15 cellular contexts compared by ENCODE assay signal in genomic region chr2:109211324-109211723, GRCh38.
DNase-seq lines count a peak whose midpoint lies in the region; ATAC-seq lines count a peak whose summit lies in the region.
"Had no signal": no experiment of that assay in that cellular context is flagged by ENCODE, and none has a peak within 500 bp of the region (broad histone marks: within the 10 kb centered on the region; RNA-seq: fewer than 3 reads in every experiment).

No MANE protein-coding gene starts in this region.

- no peaks in the 10 kb centered on the region for H3K79me2 ChIP-seq in mesendoderm (ENCODE audit: control insufficient read depth, insufficient read depth, low read length)

- H2BK120ac ChIP-seq in mesendoderm (ENCODE audit: low read depth, low read length) = no peak overlapping the region

- H4K8ac ChIP-seq in mesendoderm (ENCODE audit: low read depth, low read length) = no peak overlapping the region

- H3K9ac ChIP-seq in mesendoderm (ENCODE audit: low read length) = no peak overlapping the region

- no peak overlapping the region for H3K4ac ChIP-seq in mesendoderm (ENCODE audit: low read depth, low read length)

- DNase-seq in cardiac septum (ENCODE audit: low spot score) = peak; percentile 49
- DNase-seq in Right ventricle myocardium inferior (ENCODE audit: missing footprints) = no peak
- DNase-seq in RPMI8226 = peak; percentile 42
- DNase-seq in mesendoderm = peak; percentile 52
- no peak for DNase-seq in DMS53 (lab: John Stamatoyannopoulos, UW)
- DNase-seq: CD4-positive, CD25-positive, alpha-beta regulatory T cell; NCI-H1417 treated with DMSO at 0.1 percent for 48 hours; NCI-H1930; NCI-H774; PC-9; Right ventricle myocardium superior had no signal

- no peak for ATAC-seq in Right ventricle myocardium inferior
- no peak for ATAC-seq in HG02623 (IDR thresholded peaks at IDR 0.05; ENCODE audit: unreplicated experiment)
- ATAC-seq in HG02973 (IDR thresholded peaks at IDR 0.05; ENCODE audit: unreplicated experiment) = no peak

- no peak overlapping the region for H3K4me2 ChIP-seq in mesendoderm (ENCODE audit: low read length)

- no peak overlapping the region for H3K18ac ChIP-seq in mesendoderm (ENCODE audit: low read length)

- H2BK15ac ChIP-seq in mesendoderm (replicated peaks; ENCODE audit: low read depth) = no peak overlapping the region

- no peak overlapping the region for H3K4me3 ChIP-seq in mesendoderm (ENCODE audit: low read length)
- H3K4me3 ChIP-seq: PC-9, SK-N-MC had no signal

- intact Hi-C loops in cardiac septum (cut with DNase I) (no loop called here), Right ventricle myocardium inferior (cut with DNase I) (no loop called here)

- no peak overlapping the region for H4K5ac ChIP-seq in mesendoderm (ENCODE audit: low read length)

- no peak overlapping the region for H2BK5ac ChIP-seq in mesendoderm (ENCODE audit: low read length)

- no peaks in the 10 kb centered on the region for H3K36me3 ChIP-seq in mesendoderm (ENCODE audit: control insufficient read depth, insufficient read depth, low read length)

- WGBS in mesendoderm (ENCODE audit: extremely low coverage, insufficient coverage, low lambda C conversion rate) = no CpG with 5 or more reads among the region's 10 CpGs

- no peaks in the 10 kb centered on the region for H3K79me1 ChIP-seq in mesendoderm (ENCODE audit: low read length)

- peak overlapping the region; percentile 3 for H3K27ac ChIP-seq in mesendoderm (ENCODE audit: low read depth, low read length)
- H3K27ac ChIP-seq: HL-60, SK-N-MC had no signal

- no peak overlapping the region for H2AK5ac ChIP-seq in mesendoderm (ENCODE audit: low read length)

- H3K23ac ChIP-seq in mesendoderm (ENCODE audit: low read length) = no peak overlapping the region

- peaks cover 5% of the 10 kb centered on the region for H3K4me1 ChIP-seq in mesendoderm (ENCODE audit: control insufficient read depth, low read depth, low read length)

- no peak overlapping the region for H3K56ac ChIP-seq in mesendoderm (ENCODE audit: low read length)

- H3K27me3 ChIP-seq in mesendoderm (ENCODE audit: insufficient read depth, low read length, poor library complexity) = no peaks in the 10 kb centered on the region

Comparison
In these comparisons a context has a peak if more than half of its experiments do, and no peak if none do; other contexts are left out.
1. DNase-seq: peak in cardiac septum (single experiment), RPMI8226 (single experiment) and mesendoderm (single experiment); none in Right ventricle myocardium inferior (single experiment) and DMS53 (single experiment).